Comparison of ENCODE assay signal across 19 cellular contexts in genomic region chr11:12683857-12684256, GRCh38. TPM values are rescaled to one million over a fixed set of nuclear protein-coding genes. Genes with fewer than 3 reads are reported as not detected.
DNase-seq lines count a peak whose midpoint lies in the region; ATAC-seq and TF ChIP-seq lines count a peak whose summit lies in the region.
"Had no signal": no experiment of that assay in that cellular context is flagged by ENCODE, and none has a peak within 500 bp of the region (broad histone marks: within the 10 kb centered on the region; RNA-seq: fewer than 3 reads in every experiment).

No MANE protein-coding gene starts in this region.

- no peak overlapping the region for H3K4ac ChIP-seq in mesenchymal stem cell (ENCODE audit: low read depth in 1 of 2, low read length in 2 of 2)

- no peak overlapping the region for H3K14ac ChIP-seq in mesenchymal stem cell (ENCODE audit: low read length in 2 of 2)

- H3K18ac ChIP-seq in mesenchymal stem cell (ENCODE audit: low read depth in 1 of 2, low read length in 2 of 2), result peak overlapping the region in 1 of 2 experiments; percentile 33

- TF ChIP-seq CTCF in transverse colon (IDR thresholded peaks at IDR 0.05), result no peak

- H3K23ac ChIP-seq in mesenchymal stem cell (ENCODE audit: low read length in 2 of 2), result no peak overlapping the region

- intact Hi-C loops in transverse colon (cut with DNase I; ENCODE audit: low total_unique reads), result no loop called here

- ATAC-seq in HG03159 (IDR thresholded peaks at IDR 0.05; ENCODE audit: unreplicated experiment) (no peak), GM18505 (IDR thresholded peaks at IDR 0.05; ENCODE audit: unreplicated experiment) (no peak)
- ATAC-seq: activated CD8-positive, alpha-beta memory T cell treated with anti-CD3 and anti-CD28 coated beads, Interleukin-2, amount 10 ng/mL, durations not matched to agents 7 days and 5 days; left lung; naive thymus-derived CD8-positive, alpha-beta T cell had no signal

- H3K9me3 ChIP-seq in adipocyte (ENCODE audit: control insufficient read depth, low read length) (no peaks in the 10 kb centered on the region), mesenchymal stem cell (ENCODE audit: control insufficient read depth, low read length) (no peaks in the 10 kb centered on the region), transverse colon (no peaks in the 10 kb centered on the region)
- H3K9me3 ChIP-seq: left lung, thoracic aorta had no signal

- H3K79me1 ChIP-seq in mesenchymal stem cell (replicated peaks; ENCODE audit: low read length, poor library complexity, severe bottlenecking), result no peaks in the 10 kb centered on the region

- no peak for TF ChIP-seq POLR2A in transverse colon (IDR thresholded peaks at IDR 0.05)
- TF ChIP-seq POLR2A in GM18505 (IDR thresholded peaks at IDR 0.05; ENCODE audit: borderline replicate concordance, extremely low read depth, insufficient read depth, insufficient read length), result no peak

- H3K4me3 ChIP-seq in adipocyte (ENCODE audit: low read length), result no peak overlapping the region
- H3K4me3 ChIP-seq in mesenchymal stem cell (ENCODE audit: insufficient read depth in 1 of 2, low read depth in 1 of 2, low read length in 2 of 2), result peak overlapping the region in 1 of 2 experiments; percentile 3
- no peak overlapping the region for H3K4me3 ChIP-seq in transverse colon
- H3K4me3 ChIP-seq: dorsolateral prefrontal cortex, left lung, thoracic aorta had no signal

- no peak overlapping the region for H2BK12ac ChIP-seq in mesenchymal stem cell (ENCODE audit: low read length in 2 of 2)

- H4K91ac ChIP-seq in mesenchymal stem cell (ENCODE audit: low read length), result no peak overlapping the region

- peak; percentile 16 for DNase-seq in NOMO-1 treated with DMSO at 0.1 percent for 48 hours (lab: John Stamatoyannopoulos, UW; ENCODE audit: unreplicated experiment)
- DNase-seq in NOMO-1 treated with dmso at 0.1 percent for 144 hours (lab: John Stamatoyannopoulos, UW; ENCODE audit: unreplicated experiment), result no peak
- DNase-seq in adipocyte (ENCODE audit: low read depth), result peak; percentile 75
- peak; percentile 68 for DNase-seq in mesenchymal stem cell
- DNase-seq in transverse colon, result no peak
- DNase-seq in activated T-cell treated with anti-CD3 and anti-CD28 coated beads, Interleukin-2, amount 50 U/mL, for 1 hour, result no peak
- DNase-seq: activated CD8-positive, alpha-beta memory T cell treated with anti-CD3 and anti-CD28 coated beads, Interleukin-2, amount 10 ng/mL, durations not matched to agents 7 days and 5 days; activated gamma-delta T cell treated with Interleukin-2 at 50 U/mL for 16 hours; CD4-positive, alpha-beta T cell; dorsolateral prefrontal cortex; left lung; MM.1S; naive thymus-derived CD8-positive, alpha-beta T cell; NCI-H2081; NCI-H526 treated with DMSO at 0.1 percent for 48 hours had no signal

- H3K27ac ChIP-seq in mesenchymal stem cell (ENCODE audit: low read length, poor library complexity, severe bottlenecking) (no peak overlapping the region), transverse colon (peak overlapping the region; percentile 65 to 78 (median 75))
- H3K27ac ChIP-seq: 22Rv1, dorsolateral prefrontal cortex, left lung had no signal

- peaks cover 3% of the 10 kb centered on the region for H3K36me3 ChIP-seq in adipocyte (ENCODE audit: control insufficient read depth, insufficient read depth, low read length, severe bottlenecking)
- peaks cover 4 to 9% of the 10 kb centered on the region in 2 experiments for H3K36me3 ChIP-seq in mesenchymal stem cell (ENCODE audit: control insufficient read depth in 1 of 2, insufficient read depth in 2 of 2, low read depth in 1 of 2, low read length in 2 of 2)
- H3K36me3 ChIP-seq in transverse colon, result no peaks in the 10 kb centered on the region
- H3K36me3 ChIP-seq: left lung, thoracic aorta had no signal

- H3K4me1 ChIP-seq in adipocyte (ENCODE audit: control insufficient read depth, insufficient read depth, low read length) (peaks cover 71% of the 10 kb centered on the region), mesenchymal stem cell (ENCODE audit: control insufficient read depth, insufficient read depth, low read depth, low read length) (peaks cover 22% of the 10 kb centered on the region), transverse colon (peaks cover 37 to 86% (median 54%) of the 10 kb centered on the region in 4 donors)

- in situ Hi-C loops in transverse colon (cut with MboI; ENCODE audit: low pct_ligation_motif_present in 1 of 4, low pct_unique_long_range_greater_than_20kb in 1 of 4, low sequenced_read_pairs in 3 of 4), result loop anchor here in 2 of 4 donors (25.0 kb wide), 1 partner anchor 203 kb away; no protein-coding TSS in a partner anchor

- H3K4me2 ChIP-seq in mesenchymal stem cell (ENCODE audit: low read length, poor library complexity, severe bottlenecking), result no peak overlapping the region

- no peak for TF ChIP-seq EP300 in transverse colon (IDR thresholded peaks at IDR 0.05; ENCODE audit: low read depth)

- no peak overlapping the region for H2BK120ac ChIP-seq in mesenchymal stem cell (ENCODE audit: low read depth, low read length)

- no peak overlapping the region for H2BK15ac ChIP-seq in mesenchymal stem cell (ENCODE audit: low read depth, poor library complexity, severe bottlenecking)

- WGBS in mesenchymal stem cell, result 79% methylated on average over 3 of the region's 6 CpGs
- WGBS in transverse colon (ENCODE audit: low coverage in 1 of 2), 2 donors, result 45 to 46% methylated on average over 4 to 6 of the region's 6 CpGs

- H3K9ac ChIP-seq in adipocyte (ENCODE audit: low read length) (no peak overlapping the region), mesenchymal stem cell (ENCODE audit: low read length) (no peak overlapping the region)

- no peak overlapping the region for H2AFZ ChIP-seq in mesenchymal stem cell (ENCODE audit: low read depth, low read length)

- H4K8ac ChIP-seq in mesenchymal stem cell (ENCODE audit: low read length), result no peak overlapping the region

- H3K27me3 ChIP-seq in adipocyte (replicated peaks; ENCODE audit: control insufficient read depth, insufficient read depth, low read length) (no peaks in the 10 kb centered on the region), mesenchymal stem cell (ENCODE audit: control insufficient read depth in 1 of 2, insufficient read depth in 1 of 2, low read length in 2 of 2) (no peaks in the 10 kb centered on the region), transverse colon (no peaks in the 10 kb centered on the region)
- H3K27me3 ChIP-seq: dorsolateral prefrontal cortex had no signal

- no peak overlapping the region for H2BK5ac ChIP-seq in mesenchymal stem cell (ENCODE audit: low read depth, low read length, poor library complexity, severe bottlenecking)

- no peak overlapping the region for H2AK5ac ChIP-seq in mesenchymal stem cell (ENCODE audit: low read length, severe bottlenecking)

RNA-seq across cellular contexts. Expression of gene TEAD1, which starts 9.6 kb away (rescaled TPM):
- polyA plus RNA-seq in mesenchymal stem cell (2013, experiment 1 of 2), result 60.7 TPM
- 58.9 TPM for polyA plus RNA-seq in mesenchymal stem cell (2013, experiment 2 of 2)
- 100 to 1,000 TPM in 1 of 4 donors, 10 to 100 TPM in 3; 46.4 to 214 (median 61.2) TPM for total RNA-seq in transverse colon
- total RNA-seq: naive thymus-derived CD8-positive, alpha-beta T cell had no signal
- polyA plus RNA-seq: naive thymus-derived CD8-positive, alpha-beta T cell had no signal

Comparison
In these comparisons a context has a peak if more than half of its experiments do, and no peak if none do; other contexts are left out.
1. DNase-seq: peak in NOMO-1 treated with DMSO at 0.1 percent for 48 hours (single experiment), adipocyte (single experiment) and mesenchymal stem cell (single experiment); none in NOMO-1 treated with dmso at 0.1 percent for 144 hours (single experiment), transverse colon (single experiment) and activated T-cell treated with anti-CD3 and anti-CD28 coated beads, Interleukin-2, amount 50 U/mL, for 1 hour (single experiment).